Comparison of ENCODE assay signal across 1 cellular context in the genomic region with DNA sequence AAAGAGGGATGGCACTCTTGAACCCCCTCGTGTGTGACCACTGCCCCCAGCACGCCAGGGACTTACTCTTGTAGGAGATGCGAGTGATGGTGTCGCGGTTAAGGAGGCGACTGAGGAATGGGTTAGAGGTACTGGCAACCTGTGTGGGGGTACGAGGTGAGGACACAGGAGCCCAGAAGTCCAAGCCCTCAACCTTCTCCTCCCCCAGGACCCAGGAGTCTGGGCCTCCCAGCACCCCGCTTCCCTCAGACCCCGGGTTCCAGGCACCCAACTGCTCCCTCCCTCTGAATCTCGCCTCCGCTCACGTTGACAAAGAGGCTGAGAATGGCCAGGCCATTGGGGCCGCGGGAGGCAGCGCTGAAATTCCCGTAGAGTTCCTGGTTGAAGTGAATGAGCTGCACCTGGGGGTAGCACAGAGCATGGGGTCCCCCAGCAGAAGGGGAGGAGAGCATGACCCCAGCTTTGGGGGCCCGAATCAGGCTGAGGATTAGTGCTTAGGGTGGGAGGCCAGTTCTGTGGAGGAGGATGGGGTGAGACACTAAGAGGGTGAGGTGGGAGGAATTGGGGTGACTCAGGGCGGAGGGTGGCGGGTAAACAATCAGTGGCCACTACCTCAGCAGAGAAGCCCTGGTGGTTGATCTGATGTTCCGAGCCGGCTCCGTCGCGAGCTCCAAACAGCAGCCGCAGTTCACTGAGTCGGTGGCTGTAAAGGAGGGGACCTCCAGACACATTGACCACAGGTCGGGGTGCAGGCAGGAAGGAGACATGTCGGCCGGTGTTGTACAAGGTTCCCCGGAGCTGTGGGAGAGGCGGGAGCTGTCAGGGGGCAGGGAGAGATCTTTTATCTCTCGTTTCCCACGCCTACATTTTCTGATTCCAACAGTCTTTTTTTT.
TF ChIP-seq lines count a peak whose summit lies in the region.

No MANE protein-coding gene starts in this region.

TF ChIP-seq in GM23338, 12 proteins besides CTCF, POLR2A, EP300 and RAD21:
- TF ChIP-seq, protein P1, sequence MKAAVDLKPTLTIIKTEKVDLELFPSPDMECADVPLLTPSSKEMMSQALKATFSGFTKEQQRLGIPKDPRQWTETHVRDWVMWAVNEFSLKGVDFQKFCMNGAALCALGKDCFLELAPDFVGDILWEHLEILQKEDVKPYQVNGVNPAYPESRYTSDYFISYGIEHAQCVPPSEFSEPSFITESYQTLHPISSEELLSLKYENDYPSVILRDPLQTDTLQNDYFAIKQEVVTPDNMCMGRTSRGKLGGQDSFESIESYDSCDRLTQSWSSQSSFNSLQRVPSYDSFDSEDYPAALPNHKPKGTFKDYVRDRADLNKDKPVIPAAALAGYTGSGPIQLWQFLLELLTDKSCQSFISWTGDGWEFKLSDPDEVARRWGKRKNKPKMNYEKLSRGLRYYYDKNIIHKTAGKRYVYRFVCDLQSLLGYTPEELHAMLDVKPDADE (IDR thresholded peaks at IDR 0.05), result no peak
- TF ChIP-seq, protein P2, sequence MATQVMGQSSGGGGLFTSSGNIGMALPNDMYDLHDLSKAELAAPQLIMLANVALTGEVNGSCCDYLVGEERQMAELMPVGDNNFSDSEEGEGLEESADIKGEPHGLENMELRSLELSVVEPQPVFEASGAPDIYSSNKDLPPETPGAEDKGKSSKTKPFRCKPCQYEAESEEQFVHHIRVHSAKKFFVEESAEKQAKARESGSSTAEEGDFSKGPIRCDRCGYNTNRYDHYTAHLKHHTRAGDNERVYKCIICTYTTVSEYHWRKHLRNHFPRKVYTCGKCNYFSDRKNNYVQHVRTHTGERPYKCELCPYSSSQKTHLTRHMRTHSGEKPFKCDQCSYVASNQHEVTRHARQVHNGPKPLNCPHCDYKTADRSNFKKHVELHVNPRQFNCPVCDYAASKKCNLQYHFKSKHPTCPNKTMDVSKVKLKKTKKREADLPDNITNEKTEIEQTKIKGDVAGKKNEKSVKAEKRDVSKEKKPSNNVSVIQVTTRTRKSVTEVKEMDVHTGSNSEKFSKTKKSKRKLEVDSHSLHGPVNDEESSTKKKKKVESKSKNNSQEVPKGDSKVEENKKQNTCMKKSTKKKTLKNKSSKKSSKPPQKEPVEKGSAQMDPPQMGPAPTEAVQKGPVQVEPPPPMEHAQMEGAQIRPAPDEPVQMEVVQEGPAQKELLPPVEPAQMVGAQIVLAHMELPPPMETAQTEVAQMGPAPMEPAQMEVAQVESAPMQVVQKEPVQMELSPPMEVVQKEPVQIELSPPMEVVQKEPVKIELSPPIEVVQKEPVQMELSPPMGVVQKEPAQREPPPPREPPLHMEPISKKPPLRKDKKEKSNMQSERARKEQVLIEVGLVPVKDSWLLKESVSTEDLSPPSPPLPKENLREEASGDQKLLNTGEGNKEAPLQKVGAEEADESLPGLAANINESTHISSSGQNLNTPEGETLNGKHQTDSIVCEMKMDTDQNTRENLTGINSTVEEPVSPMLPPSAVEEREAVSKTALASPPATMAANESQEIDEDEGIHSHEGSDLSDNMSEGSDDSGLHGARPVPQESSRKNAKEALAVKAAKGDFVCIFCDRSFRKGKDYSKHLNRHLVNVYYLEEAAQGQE (IDR thresholded peaks at IDR 0.05; ENCODE audit: unreplicated experiment), result no peak
- TF ChIP-seq, protein P3, sequence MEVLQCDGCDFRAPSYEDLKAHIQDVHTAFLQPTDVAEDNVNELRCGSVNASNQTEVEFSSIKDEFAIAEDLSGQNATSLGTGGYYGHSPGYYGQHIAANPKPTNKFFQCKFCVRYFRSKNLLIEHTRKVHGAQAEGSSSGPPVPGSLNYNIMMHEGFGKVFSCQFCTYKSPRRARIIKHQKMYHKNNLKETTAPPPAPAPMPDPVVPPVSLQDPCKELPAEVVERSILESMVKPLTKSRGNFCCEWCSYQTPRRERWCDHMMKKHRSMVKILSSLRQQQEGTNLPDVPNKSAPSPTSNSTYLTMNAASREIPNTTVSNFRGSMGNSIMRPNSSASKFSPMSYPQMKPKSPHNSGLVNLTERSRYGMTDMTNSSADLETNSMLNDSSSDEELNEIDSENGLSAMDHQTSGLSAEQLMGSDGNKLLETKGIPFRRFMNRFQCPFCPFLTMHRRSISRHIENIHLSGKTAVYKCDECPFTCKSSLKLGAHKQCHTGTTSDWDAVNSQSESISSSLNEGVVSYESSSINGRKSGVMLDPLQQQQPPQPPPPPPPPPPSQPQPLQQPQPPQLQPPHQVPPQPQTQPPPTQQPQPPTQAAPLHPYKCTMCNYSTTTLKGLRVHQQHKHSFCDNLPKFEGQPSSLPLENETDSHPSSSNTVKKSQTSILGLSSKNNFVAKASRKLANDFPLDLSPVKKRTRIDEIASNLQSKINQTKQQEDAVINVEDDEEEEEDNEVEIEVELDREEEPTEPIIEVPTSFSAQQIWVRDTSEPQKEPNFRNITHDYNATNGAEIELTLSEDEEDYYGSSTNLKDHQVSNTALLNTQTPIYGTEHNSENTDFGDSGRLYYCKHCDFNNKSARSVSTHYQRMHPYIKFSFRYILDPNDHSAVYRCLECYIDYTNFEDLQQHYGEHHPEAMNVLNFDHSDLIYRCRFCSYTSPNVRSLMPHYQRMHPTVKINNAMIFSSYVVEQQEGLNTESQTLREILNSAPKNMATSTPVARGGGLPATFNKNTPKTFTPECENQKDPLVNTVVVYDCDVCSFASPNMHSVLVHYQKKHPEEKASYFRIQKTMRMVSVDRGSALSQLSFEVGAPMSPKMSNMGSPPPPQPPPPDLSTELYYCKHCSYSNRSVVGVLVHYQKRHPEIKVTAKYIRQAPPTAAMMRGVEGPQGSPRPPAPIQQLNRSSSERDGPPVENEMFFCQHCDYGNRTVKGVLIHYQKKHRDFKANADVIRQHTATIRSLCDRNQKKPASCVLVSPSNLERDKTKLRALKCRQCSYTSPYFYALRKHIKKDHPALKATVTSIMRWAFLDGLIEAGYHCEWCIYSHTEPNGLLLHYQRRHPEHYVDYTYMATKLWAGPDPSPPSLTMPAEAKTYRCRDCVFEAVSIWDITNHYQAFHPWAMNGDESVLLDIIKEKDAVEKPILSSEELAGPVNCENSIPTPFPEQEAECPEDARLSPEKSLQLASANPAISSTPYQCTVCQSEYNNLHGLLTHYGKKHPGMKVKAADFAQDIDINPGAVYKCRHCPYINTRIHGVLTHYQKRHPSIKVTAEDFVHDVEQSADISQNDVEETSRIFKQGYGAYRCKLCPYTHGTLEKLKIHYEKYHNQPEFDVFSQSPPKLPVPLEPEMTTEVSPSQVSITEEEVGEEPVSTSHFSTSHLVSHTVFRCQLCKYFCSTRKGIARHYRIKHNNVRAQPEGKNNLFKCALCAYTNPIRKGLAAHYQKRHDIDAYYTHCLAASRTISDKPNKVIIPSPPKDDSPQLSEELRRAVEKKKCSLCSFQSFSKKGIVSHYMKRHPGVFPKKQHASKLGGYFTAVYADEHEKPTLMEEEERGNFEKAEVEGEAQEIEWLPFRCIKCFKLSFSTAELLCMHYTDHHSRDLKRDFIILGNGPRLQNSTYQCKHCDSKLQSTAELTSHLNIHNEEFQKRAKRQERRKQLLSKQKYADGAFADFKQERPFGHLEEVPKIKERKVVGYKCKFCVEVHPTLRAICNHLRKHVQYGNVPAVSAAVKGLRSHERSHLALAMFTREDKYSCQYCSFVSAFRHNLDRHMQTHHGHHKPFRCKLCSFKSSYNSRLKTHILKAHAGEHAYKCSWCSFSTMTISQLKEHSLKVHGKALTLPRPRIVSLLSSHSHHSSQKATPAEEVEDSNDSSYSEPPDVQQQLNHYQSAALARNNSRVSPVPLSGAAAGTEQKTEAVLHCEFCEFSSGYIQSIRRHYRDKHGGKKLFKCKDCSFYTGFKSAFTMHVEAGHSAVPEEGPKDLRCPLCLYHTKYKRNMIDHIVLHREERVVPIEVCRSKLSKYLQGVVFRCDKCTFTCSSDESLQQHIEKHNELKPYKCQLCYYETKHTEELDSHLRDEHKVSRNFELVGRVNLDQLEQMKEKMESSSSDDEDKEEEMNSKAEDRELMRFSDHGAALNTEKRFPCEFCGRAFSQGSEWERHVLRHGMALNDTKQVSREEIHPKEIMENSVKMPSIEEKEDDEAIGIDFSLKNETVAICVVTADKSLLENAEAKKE (CRISPR knock-in tag; IDR thresholded peaks at IDR 0.05), result no peak
- TF ChIP-seq EZH2phosphoT487 (IDR thresholded peaks at IDR 0.05; ENCODE audit: unreplicated experiment), result no peak
- no peak for TF ChIP-seq EZH2 (IDR thresholded peaks at IDR 0.05; ENCODE audit: low read depth, unreplicated experiment)
- TF ChIP-seq ZNF114 (CRISPR knock-in tag; IDR thresholded peaks at IDR 0.05), result no peak
- TF ChIP-seq ZNF331 (CRISPR knock-in tag; IDR thresholded peaks at IDR 0.05; ENCODE audit: low read depth), result no peak
- TF ChIP-seq POLR2AphosphoS5 (IDR thresholded peaks at IDR 0.05; ENCODE audit: low read depth), result no peak
- no peak for TF ChIP-seq JUNB (IDR thresholded peaks at IDR 0.05; ENCODE audit: unreplicated experiment)
- no peak for TF ChIP-seq CREB1 (CRISPR knock-in tag; IDR thresholded peaks at IDR 0.05; ENCODE audit: low read depth)
- no peak for TF ChIP-seq STAT1 (IDR thresholded peaks at IDR 0.05; ENCODE audit: unreplicated experiment)
TF ChIP-seq in GM23338: peak in this region for 0.
